ENCODE assay signal across 8 cellular contexts in the genomic region with DNA sequence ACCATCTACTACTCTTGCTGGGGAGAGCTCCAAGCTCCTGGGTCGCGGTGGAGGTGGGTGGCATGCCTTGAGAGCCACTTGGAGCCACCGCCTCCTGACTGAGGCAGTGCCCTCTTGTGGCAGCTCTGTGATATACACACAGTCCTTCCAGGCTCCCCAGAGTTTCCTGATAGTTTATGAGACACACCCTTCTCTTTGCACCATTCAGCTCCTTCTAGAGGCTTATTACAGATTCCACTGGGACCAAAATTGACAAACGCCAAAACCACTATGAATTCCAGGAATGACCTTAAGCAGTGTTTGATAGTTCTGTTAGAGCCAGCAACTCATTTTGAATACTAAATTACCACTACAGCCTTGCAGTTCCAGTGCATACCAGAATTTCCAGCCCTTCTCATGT.
A peak's percentile ranks its signal among the peaks of the same experiment; 100 is the strongest.
DNase-seq lines count a peak whose midpoint lies in the region; ATAC-seq and TF ChIP-seq lines count a peak whose summit lies in the region.

No MANE protein-coding gene starts in this region.

- H2AFZ ChIP-seq in DND-41 (ENCODE audit: low read depth, low read length) = no peak overlapping the region

- peak; percentile 85 for TF ChIP-seq CTCF in DND-41 (IDR thresholded peaks at IDR 0.05; ENCODE audit: borderline replicate concordance, extremely low read depth, low read length, poor library complexity, severe bottlenecking)

- in situ Hi-C loops in T47D (cut with HindIII; ENCODE audit: low pct_unique_long_range_greater_than_20kb, low sequenced_read_pairs) = no loop called here

- H4K20me1 ChIP-seq in DND-41 (ENCODE audit: insufficient read depth, low read length) = no peaks in the 10 kb centered on the region

- no peak overlapping the region for H3K4me2 ChIP-seq in DND-41 (ENCODE audit: insufficient read depth, low read length)

- H3K9me3 ChIP-seq in DND-41 (ENCODE audit: insufficient read depth, low read length, severe bottlenecking) = no peaks in the 10 kb centered on the region

- H3K9ac ChIP-seq in DND-41 (ENCODE audit: low read depth, low read length) = no peak overlapping the region

- DNase-seq in DND-41 (peak; percentile 59), HT-29 (ENCODE audit: low spot score) (peak; percentile 81), RKO (ENCODE audit: low spot score) (peak; percentile 66), T47D (ENCODE audit: low read depth in 1 of 2, low spot score in 1 of 2) (peak; percentile 55 to 81), kidney glomerular epithelial cell (lab: John Stamatoyannopoulos, UW) (peak; percentile 43)
- peak; percentile 1 to 20 for DNase-seq in stimulated activated CD8-positive, alpha-beta memory T cell treated with anti-CD3 and anti-CD28 coated beads, Interleukin-2, amount 100 ng/mL, for 48 hours (ENCODE audit: low read depth in 2 of 2)

- no peak overlapping the region for H3K4me3 ChIP-seq in DND-41 (ENCODE audit: low read depth in 1 of 2, low read length in 2 of 2)

- no peaks in the 10 kb centered on the region for H3K36me3 ChIP-seq in DND-41 (ENCODE audit: insufficient read depth, low read length)

- no peaks in the 10 kb centered on the region for H3K79me2 ChIP-seq in DND-41 (ENCODE audit: insufficient read depth, low read length)

- peaks cover 11% of the 10 kb centered on the region for H3K27me3 ChIP-seq in DND-41 (ENCODE audit: insufficient read depth, low read length, poor library complexity)

- H3K4me1 ChIP-seq in DND-41 (ENCODE audit: insufficient read depth, low read length) = no peaks in the 10 kb centered on the region

- H3K27ac ChIP-seq in DND-41 (ENCODE audit: low read length) = no peak overlapping the region

- ATAC-seq in DND-41 (ENCODE audit: insufficient read depth, low read depth) = peak; percentile 95
- ATAC-seq in GM19463 (IDR thresholded peaks at IDR 0.05; ENCODE audit: unreplicated experiment) = peak; percentile 87
- ATAC-seq in HG03439 (IDR thresholded peaks at IDR 0.05; ENCODE audit: unreplicated experiment) = no peak

Comparison
In these comparisons a context has a peak if more than half of its experiments do, and no peak if none do; other contexts are left out.
1. DNase-seq: peak in every context shown above with its lines; median percentile 81 in HT-29; 68 in T47D; 66 in RKO; 59 in DND-41; 43 in kidney glomerular epithelial cell; 10 in stimulated activated CD8-positive, alpha-beta memory T cell treated with anti-CD3 and anti-CD28 coated beads, Interleukin-2, amount 100 ng/mL, for 48 hours.